Comparison of ENCODE assay signal across 9 cellular contexts in the genomic region with DNA sequence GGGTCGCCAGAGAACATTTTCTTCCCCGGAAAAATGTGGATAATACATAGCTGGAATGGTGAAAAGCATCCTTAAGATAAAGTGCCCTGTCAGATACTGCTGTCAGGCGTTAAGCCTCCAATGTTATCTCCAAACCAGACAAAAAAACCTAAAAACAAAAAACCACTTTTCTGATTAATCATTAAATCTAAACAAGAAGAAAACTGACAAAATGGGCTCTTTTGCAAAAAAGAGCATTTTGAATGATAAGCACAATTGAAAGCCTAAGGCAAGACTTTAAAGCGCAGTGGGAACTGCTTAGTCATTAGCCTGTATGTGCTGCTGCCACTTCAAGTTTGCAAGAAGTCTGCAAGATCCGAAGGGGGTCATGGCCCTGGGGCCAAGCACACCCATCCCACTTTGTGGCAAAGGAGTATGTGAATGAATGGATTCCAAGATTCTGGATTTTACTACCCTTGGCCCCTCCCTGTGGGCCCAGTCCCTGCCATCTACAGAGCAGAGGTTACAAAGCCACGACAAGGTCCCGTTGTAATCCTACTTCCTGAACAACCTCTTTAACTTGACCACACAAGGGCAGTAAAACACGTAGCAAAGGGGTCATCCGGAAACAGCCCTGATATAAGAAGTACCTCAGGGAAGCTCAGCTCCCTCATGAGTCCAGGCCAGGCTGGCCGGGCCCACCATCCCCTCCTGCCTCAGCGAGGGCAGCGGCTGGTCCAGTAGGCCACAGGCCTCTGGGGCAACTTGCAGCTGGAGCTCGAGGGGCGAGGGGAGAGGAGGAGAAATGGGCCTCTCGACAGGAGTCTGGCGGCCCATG. TPM values are rescaled to one million over a fixed set of nuclear protein-coding genes. Genes with fewer than 3 reads are reported as not detected.
DNase-seq lines count a peak whose midpoint lies in the region; ATAC-seq, FAIRE-seq and TF ChIP-seq lines count a peak whose summit lies in the region.
"Had no signal": no experiment of that assay in that cellular context is flagged by ENCODE, and none has a peak within 500 bp of the region (broad histone marks: within the 10 kb centered on the region; RNA-seq: fewer than 3 reads in every experiment).

No MANE protein-coding gene starts in this region.

- H3K27ac ChIP-seq in HUES64 (ENCODE audit: low read depth, low read length) (peak overlapping the region; percentile 59), astrocyte (ENCODE audit: low read depth, low read length) (peak overlapping the region; percentile 57), left lung (peak overlapping the region; percentile 33 to 50), prostate gland (no peak overlapping the region)

- peak; percentile 66 for DNase-seq in A172 (ENCODE audit: low spot score)
- no peak for DNase-seq in astrocyte (ENCODE audit: low read depth)
- DNase-seq in left lung: no peak
- no peak for DNase-seq in KG1 (lab: John Stamatoyannopoulos, UW)
- DNase-seq in activated CD8-positive, alpha-beta memory T cell treated with anti-CD3 and anti-CD28 coated beads for 24 hours: no peak
- no peak for DNase-seq in prostate gland (ENCODE audit: low spot score)
- DNase-seq: cerebellar nuclear complex had no signal

- H3K4me3 ChIP-seq in HUES64 (ENCODE audit: low read length) (no peak overlapping the region), astrocyte (ENCODE audit: insufficient read depth, low read depth, low read length) (no peak overlapping the region), left lung (no peak overlapping the region), prostate gland (no peak overlapping the region)

- H2AFZ ChIP-seq in astrocyte (ENCODE audit: low read depth, low read length): no peak overlapping the region

- peaks cover 69% of the 10 kb centered on the region for H4K20me1 ChIP-seq in astrocyte (ENCODE audit: insufficient read depth, low read length)

- H3K9ac ChIP-seq in HUES64 (ENCODE audit: low read depth, low read length) (0 out of 2 replicates have a peak overlapping the region, but pooled peaks have one; percentile 30), astrocyte (ENCODE audit: low read length) (peak overlapping the region; percentile 61)

- intact Hi-C loops in left lung (cut with DNase I): no loop called here
- intact Hi-C loops in prostate gland (cut with DNase I): no loop called here

- no peak for TF ChIP-seq POLR2A in prostate gland (IDR thresholded peaks at IDR 0.05)

- no peaks in the 10 kb centered on the region for H3K36me3 ChIP-seq in HUES64 (ENCODE audit: insufficient read depth, low read length)
- H3K36me3 ChIP-seq in astrocyte (ENCODE audit: insufficient read depth, low read length): no peaks in the 10 kb centered on the region
- no peaks in the 10 kb centered on the region for H3K36me3 ChIP-seq in left lung
- no peaks in the 10 kb centered on the region for H3K36me3 ChIP-seq in prostate gland

- H3K36me3 Mint-ChIP-seq in astrocyte (ENCODE audit: low read depth, unreplicated experiment): peaks cover 10% of the 10 kb centered on the region

- TF ChIP-seq CTCF in astrocyte (IDR thresholded peaks at IDR 0.05; ENCODE audit: insufficient read depth, low read depth, low read length) (no peak), left lung (IDR thresholded peaks at IDR 0.05) (no peak), prostate gland (IDR thresholded peaks at IDR 0.05) (no peak)

- 72% methylated on average over 16 of the region's 16 CpGs for WGBS in HUES64
- WGBS in prostate gland: 51% methylated on average over 16 of the region's 16 CpGs

- ATAC-seq in left lung (peak; percentile 48), GM18511 (IDR thresholded peaks at IDR 0.05; ENCODE audit: unreplicated experiment) (no peak)

- no peaks in the 10 kb centered on the region for H3K9me3 Mint-ChIP-seq in astrocyte (ENCODE audit: unreplicated experiment)

- peak overlapping the region; percentile 68 for H3K4me3 Mint-ChIP-seq in astrocyte (ENCODE audit: unreplicated experiment)

- H3K9me3 ChIP-seq in HUES64 (ENCODE audit: insufficient read depth, low read depth, low read length) (no peaks in the 10 kb centered on the region), astrocyte (ENCODE audit: insufficient read depth, low read depth, low read length) (no peaks in the 10 kb centered on the region), left lung (no peaks in the 10 kb centered on the region), prostate gland (no peaks in the 10 kb centered on the region)

- peak overlapping the region; percentile 100 for H3K27ac Mint-ChIP-seq in astrocyte (ENCODE audit: unreplicated experiment)

- no peak for FAIRE-seq in astrocyte (lab: Jason Lieb, UNC)

- H3K4me1 ChIP-seq in HUES64 (ENCODE audit: insufficient read depth, low read length) (peaks cover 40% of the 10 kb centered on the region), astrocyte (ENCODE audit: insufficient read depth, low read length) (peaks cover 51% of the 10 kb centered on the region), left lung (peaks cover 22 to 64% of the 10 kb centered on the region in 2 donors), prostate gland (replicated peaks) (peaks cover 25% of the 10 kb centered on the region)

- H3K79me2 ChIP-seq in astrocyte (ENCODE audit: insufficient read depth, low read length): peaks cover 99% of the 10 kb centered on the region

- no peaks in the 10 kb centered on the region for H3K27me3 ChIP-seq in HUES64 (ENCODE audit: insufficient read depth, low read length)
- H3K27me3 ChIP-seq in astrocyte (ENCODE audit: insufficient read depth, low read length): no peaks in the 10 kb centered on the region
- H3K27me3 ChIP-seq in left lung: no peaks in the 10 kb centered on the region
- H3K27me3 ChIP-seq in prostate gland (replicated peaks; ENCODE audit: insufficient read depth): no peaks in the 10 kb centered on the region

- peak overlapping the region; percentile 58 for H3K4me2 ChIP-seq in astrocyte (ENCODE audit: low read length)

- H3K4me1 Mint-ChIP-seq in astrocyte (ENCODE audit: low read depth, unreplicated experiment): peaks cover 84% of the 10 kb centered on the region

- no peaks in the 10 kb centered on the region for H3K27me3 Mint-ChIP-seq in astrocyte (ENCODE audit: low read depth, unreplicated experiment)

RNA-seq across cellular contexts. Expression of a gene that starts 29.7 kb away (rescaled TPM):
- 15.1 and 19.8 TPM in 2 replicates for total RNA-seq in A172 (2014; rRNA removed; shearing (Covaris generic))
- polyA plus RNA-seq in HUES64 (2013, experiment 1 of 2): 7.3 TPM
- polyA plus RNA-seq in HUES64 (2013, experiment 2 of 2): 6.7 TPM
- total RNA-seq in astrocyte (53.4 and 54.5 TPM in 2 replicates), left lung (10 to 100 TPM; 26.7 to 26.8 TPM), prostate gland (10 to 100 TPM; 53.2 to 54.8 TPM)

Comparison
In these comparisons a context has a peak if more than half of its experiments do, and no peak if none do; other contexts are left out.
1. H3K27ac ChIP-seq: peak in HUES64 (single experiment), astrocyte (single experiment) and left lung (2 of 2); none in prostate gland (0 of 2).